ENCODE assay signal across 19 cellular contexts in genomic region chr9:135380321-135380960, GRCh38.
DNase-seq lines count a peak whose midpoint lies in the region; ATAC-seq and TF ChIP-seq lines count a peak whose summit lies in the region.
"Had no signal": no experiment of that assay in that cellular context is flagged by ENCODE, and none has a peak within 500 bp of the region (broad histone marks: within the 10 kb centered on the region; RNA-seq: fewer than 3 reads in every experiment).

No MANE protein-coding gene starts in this region.

- H3K14ac ChIP-seq in mesenchymal stem cell (ENCODE audit: low read length in 2 of 2) (no peak overlapping the region), neuronal stem cell (ENCODE audit: low read length) (no peak overlapping the region)

- DNase-seq in SJSA1 (ENCODE audit: low read depth in 1 of 2, low spot score in 2 of 2) (peak; percentile 78), mesenchymal stem cell (no peak), neuronal stem cell (ENCODE audit: low spot score) (no peak), COLO829 (ENCODE audit: low spot score) (no peak), Peyer's patch (no peak), stomach (no peak)
- DNase-seq: 8988T; ACHN; BE2C; Caco-2; Calu3; CD4-positive, alpha-beta memory T cell; CD4-positive, CD25-positive, alpha-beta regulatory T cell; CD8-positive, alpha-beta memory T cell; DMS79 treated with DMSO at 0.1 percent for 48 hours; GF-D8 had no signal

- H3K27me3 ChIP-seq in SJSA1 (replicated peaks) (no peaks in the 10 kb centered on the region), mesenchymal stem cell (ENCODE audit: control insufficient read depth in 1 of 2, insufficient read depth in 1 of 2, low read length in 2 of 2) (peaks cover 0 to 22% of the 10 kb centered on the region in 2 experiments), neuronal stem cell (ENCODE audit: control insufficient read depth in 3 of 3, insufficient read depth in 3 of 3, low read depth in 1 of 3, low read length in 3 of 3) (peaks cover 0 to 21% (median 0%) of the 10 kb centered on the region in 3 experiments), Peyer's patch (no peaks in the 10 kb centered on the region), stomach (peaks cover 0 to 69% (median 8%) of the 10 kb centered on the region in 3 donors)
- H3K27me3 ChIP-seq: BE2C, BLaER1 had no signal

- peak overlapping the region; percentile 79 for H3K27ac ChIP-seq in SJSA1
- H3K27ac ChIP-seq in angular gyrus (ENCODE audit: low read depth, low read length), result peak overlapping the region; percentile 64
- no peak overlapping the region for H3K27ac ChIP-seq in mesenchymal stem cell (ENCODE audit: low read length, poor library complexity, severe bottlenecking)
- no peak overlapping the region for H3K27ac ChIP-seq in neuronal stem cell (replicated peaks; ENCODE audit: low read length)
- no peak overlapping the region for H3K27ac ChIP-seq in Peyer's patch
- H3K27ac ChIP-seq in stomach, result no peak overlapping the region
- H3K27ac ChIP-seq: BLaER1 had no signal

- intact Hi-C loops in stomach (cut with DNase I; ENCODE audit: low total_unique reads), result no loop called here

- H3K18ac ChIP-seq in mesenchymal stem cell (ENCODE audit: low read depth in 1 of 2, low read length in 2 of 2), result no peak overlapping the region
- H3K18ac ChIP-seq in neuronal stem cell (ENCODE audit: low read length), result peak overlapping the region; percentile 54

- H3K4me1 ChIP-seq in SJSA1 (replicated peaks) (peaks cover 25% of the 10 kb centered on the region), mesenchymal stem cell (ENCODE audit: control insufficient read depth, insufficient read depth, low read depth, low read length) (no peaks in the 10 kb centered on the region), neuronal stem cell (ENCODE audit: control insufficient read depth in 2 of 2, insufficient read depth in 1 of 2, low read depth in 1 of 2, low read length in 2 of 2) (no peaks in the 10 kb centered on the region), Peyer's patch (no peaks in the 10 kb centered on the region), stomach (no peaks in the 10 kb centered on the region)
- H3K4me1 ChIP-seq: BE2C, BLaER1 had no signal

- H2AFZ ChIP-seq in mesenchymal stem cell (ENCODE audit: low read depth, low read length) (no peak overlapping the region), neuronal stem cell (ENCODE audit: low read length) (no peak overlapping the region)

- no peak overlapping the region for H2BK15ac ChIP-seq in mesenchymal stem cell (ENCODE audit: low read depth, poor library complexity, severe bottlenecking)
- H2BK15ac ChIP-seq in neuronal stem cell (ENCODE audit: low read length), result no peak overlapping the region

- no peak for ATAC-seq in GM18519 (IDR thresholded peaks at IDR 0.05; ENCODE audit: low FRiP score, unreplicated experiment)

- H2BK5ac ChIP-seq in mesenchymal stem cell (ENCODE audit: low read depth, low read length, poor library complexity, severe bottlenecking), result no peak overlapping the region
- no peak overlapping the region for H2BK5ac ChIP-seq in neuronal stem cell (ENCODE audit: low read length)

- H4K91ac ChIP-seq in mesenchymal stem cell (ENCODE audit: low read length), result peak overlapping the region; percentile 35
- no peak overlapping the region for H4K91ac ChIP-seq in neuronal stem cell (ENCODE audit: low read depth, low read length, poor library complexity)

- no peak for TF ChIP-seq CTCF in Peyer's patch (IDR thresholded peaks at IDR 0.05)
- TF ChIP-seq CTCF in stomach (IDR thresholded peaks at IDR 0.05), result no peak

- no peak overlapping the region for H3K4ac ChIP-seq in mesenchymal stem cell (ENCODE audit: low read depth in 1 of 2, low read length in 2 of 2)
- H3K4ac ChIP-seq in neuronal stem cell (ENCODE audit: low read length), result no peak overlapping the region

- H2BK120ac ChIP-seq in mesenchymal stem cell (ENCODE audit: low read depth, low read length) (no peak overlapping the region), neuronal stem cell (ENCODE audit: low read depth, low read length) (no peak overlapping the region)

- H2AK5ac ChIP-seq in mesenchymal stem cell (ENCODE audit: low read length, severe bottlenecking) (no peak overlapping the region), neuronal stem cell (ENCODE audit: low read depth, low read length) (no peak overlapping the region)

- TF ChIP-seq EP300 in stomach (IDR thresholded peaks at IDR 0.05), result no peak

- H3K79me1 ChIP-seq in mesenchymal stem cell (replicated peaks; ENCODE audit: low read length, poor library complexity, severe bottlenecking) (no peaks in the 10 kb centered on the region), neuronal stem cell (ENCODE audit: low read depth, low read length) (no peaks in the 10 kb centered on the region)

- WGBS in mesenchymal stem cell, result 81% methylated on average over 16 of the region's 16 CpGs
- WGBS in neuronal stem cell (ENCODE audit: extremely low coverage in 2 of 2, insufficient read length in 2 of 2, insufficient replicate concordance in 1 of 2), 2 donors, result no CpG with 5 or more reads among the region's 16 CpGs
- WGBS in stomach, 5 donors, result 82 to 88% (median 87%) methylated on average over 14 to 16 of the region's 16 CpGs

- H2BK12ac ChIP-seq in mesenchymal stem cell (ENCODE audit: low read length in 2 of 2), result no peak overlapping the region
- H2BK12ac ChIP-seq in neuronal stem cell (ENCODE audit: low read length), result no peak overlapping the region

- no peak overlapping the region for H4K8ac ChIP-seq in mesenchymal stem cell (ENCODE audit: low read length)
- H4K8ac ChIP-seq in neuronal stem cell (ENCODE audit: low read depth, low read length), result no peak overlapping the region

- H3K4me3 ChIP-seq in SJSA1 (no peak overlapping the region), mesenchymal stem cell (ENCODE audit: insufficient read depth in 1 of 2, low read depth in 1 of 2, low read length in 2 of 2) (no peak overlapping the region), neuronal stem cell (ENCODE audit: low read length in 2 of 2) (no peak overlapping the region), Peyer's patch (no peak overlapping the region), stomach (no peak overlapping the region)
- H3K4me3 ChIP-seq: BLaER1 had no signal

- TF ChIP-seq POLR2A in Peyer's patch (IDR thresholded peaks at IDR 0.05), result no peak
- TF ChIP-seq POLR2A in stomach (IDR thresholded peaks at IDR 0.05), result no peak

- H3K4me2 ChIP-seq in mesenchymal stem cell (ENCODE audit: low read length, poor library complexity, severe bottlenecking), result no peak overlapping the region
- no peak overlapping the region for H3K4me2 ChIP-seq in neuronal stem cell (ENCODE audit: insufficient read depth, low read length, poor library complexity, severe bottlenecking)
- H3K4me2 ChIP-seq: BLaER1 had no signal

- H3K9ac ChIP-seq in mesenchymal stem cell (ENCODE audit: low read length) (no peak overlapping the region), neuronal stem cell (ENCODE audit: low read depth, low read length, poor library complexity) (no peak overlapping the region)
- H3K9ac ChIP-seq: BLaER1 had no signal

- no peak overlapping the region for H3K23ac ChIP-seq in mesenchymal stem cell (ENCODE audit: low read length in 2 of 2)
- no peak overlapping the region for H3K23ac ChIP-seq in neuronal stem cell (ENCODE audit: low read depth, low read length, poor library complexity)

- H3K9me3 ChIP-seq in SJSA1 (replicated peaks), result no peaks in the 10 kb centered on the region; the same call in none of the 2 replicates
- H3K9me3 ChIP-seq in mesenchymal stem cell (ENCODE audit: control insufficient read depth, low read length), result no peaks in the 10 kb centered on the region
- no peaks in the 10 kb centered on the region for H3K9me3 ChIP-seq in neuronal stem cell (replicated peaks in 1 of 2; ENCODE audit: control insufficient read depth in 2 of 2, insufficient read depth in 1 of 2, low read depth in 1 of 2, low read length in 2 of 2)
- H3K9me3 ChIP-seq in Peyer's patch, result no peaks in the 10 kb centered on the region
- peaks cover 0 to 11% (median 0%) of the 10 kb centered on the region in 4 donors for H3K9me3 ChIP-seq in stomach
- H3K9me3 ChIP-seq: BE2C, BLaER1, Caco-2 had no signal

- no peaks in the 10 kb centered on the region for H3K36me3 ChIP-seq in SJSA1
- H3K36me3 ChIP-seq in mesenchymal stem cell (ENCODE audit: control insufficient read depth in 1 of 2, insufficient read depth in 2 of 2, low read depth in 1 of 2, low read length in 2 of 2), result no peaks in the 10 kb centered on the region
- H3K36me3 ChIP-seq in neuronal stem cell (replicated peaks in 1 of 2; ENCODE audit: control insufficient read depth in 2 of 2, insufficient read depth in 2 of 2, low read length in 2 of 2), result no peaks in the 10 kb centered on the region
- no peaks in the 10 kb centered on the region for H3K36me3 ChIP-seq in Peyer's patch
- H3K36me3 ChIP-seq in stomach, result no peaks in the 10 kb centered on the region
- H3K36me3 ChIP-seq: BE2C, BLaER1 had no signal

Comparison
In these comparisons a context has a peak if more than half of its experiments do, and no peak if none do; other contexts are left out.
1. DNase-seq: peak in SJSA1 (2 of 2); none in mesenchymal stem cell (single experiment), neuronal stem cell (single experiment), COLO829 (single experiment), Peyer's patch (0 of 3) and stomach (single experiment).
2. H3K27ac ChIP-seq: peak in SJSA1 (single experiment) and angular gyrus (single experiment); none in mesenchymal stem cell (single experiment), neuronal stem cell (single experiment), Peyer's patch (0 of 4) and stomach (0 of 5).